ENCODE assay signal across 9 cellular contexts in the genomic region with DNA sequence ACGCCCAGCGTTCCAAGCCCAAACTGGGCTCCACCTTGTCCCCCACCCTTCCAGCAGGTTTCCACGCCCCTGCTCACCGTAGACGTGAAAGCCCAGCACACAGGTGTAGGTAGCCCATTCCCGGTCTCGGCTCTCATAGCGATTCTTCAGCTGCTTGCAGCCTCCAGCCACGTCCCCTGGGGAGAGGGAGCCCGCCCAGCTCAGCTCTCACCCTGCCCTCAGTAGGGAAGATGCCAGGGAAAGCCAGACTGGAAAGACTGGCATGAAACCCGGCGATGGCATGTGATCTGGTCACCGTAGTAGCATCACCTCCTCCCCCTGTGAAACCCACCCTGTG. TPM values are rescaled to one million over a fixed set of nuclear protein-coding genes. Genes with fewer than 3 reads are reported as not detected.
DNase-seq lines count a peak whose midpoint lies in the region; ATAC-seq lines count a peak whose summit lies in the region.
"Had no signal": no experiment of that assay in that cellular context is flagged by ENCODE, and none has a peak within 500 bp of the region (broad histone marks: within the 10 kb centered on the region; RNA-seq: fewer than 3 reads in every experiment).

No MANE protein-coding gene starts in this region.

- peaks cover 27% of the 10 kb centered on the region for H3K4me1 ChIP-seq in iPS-18a (ENCODE audit: control insufficient read depth, low read depth, low read length)

- no peaks in the 10 kb centered on the region for H3K9me3 ChIP-seq in iPS-18a (ENCODE audit: control insufficient read depth, low read depth, low read length)

- DNase-seq in NCI-H146 (lab: John Stamatoyannopoulos, UW) (peak; percentile 60), NCI-H146 treated with DMSO at 0.1 percent for 48 hours (lab: John Stamatoyannopoulos, UW; ENCODE audit: unreplicated experiment) (no peak), iPS-NIHi7 (ENCODE audit: extremely low spot score) (no peak), foreskin melanocyte (no peak)
- no peak for DNase-seq in activated naive CD8-positive, alpha-beta T cell treated with anti-CD3 and anti-CD28 coated beads for 36 hours
- DNase-seq: stimulated activated naive CD8-positive, alpha-beta T cell treated with anti-CD3 and anti-CD28 coated beads, Interleukin-15, amount 100 ng/mL, for 72 hours had no signal

- peak overlapping the region; percentile 6 for H3K27ac Mint-ChIP-seq in activated naive CD8-positive, alpha-beta T cell treated with anti-CD3 and anti-CD28 coated beads for 36 hours
- H3K27ac Mint-ChIP-seq in stimulated activated memory B cell treated with anti-CD40 and anti-IgM and Interleukin-4, amounts not matched to agents 10 μg/mL and 1 μg/mL and 100 μg/mL, for 72 hours: peak overlapping the region; percentile 6

- peaks cover 45% of the 10 kb centered on the region for H3K4me1 Mint-ChIP-seq in activated naive CD8-positive, alpha-beta T cell treated with anti-CD3 and anti-CD28 coated beads for 36 hours
- peaks cover 62% of the 10 kb centered on the region for H3K4me1 Mint-ChIP-seq in stimulated activated memory B cell treated with anti-CD40 and anti-IgM and Interleukin-4, amounts not matched to agents 10 μg/mL and 1 μg/mL and 100 μg/mL, for 72 hours

- H3K36me3 Mint-ChIP-seq in activated naive CD8-positive, alpha-beta T cell treated with anti-CD3 and anti-CD28 coated beads for 36 hours: peaks cover 58% of the 10 kb centered on the region
- peaks cover 75% of the 10 kb centered on the region for H3K36me3 Mint-ChIP-seq in stimulated activated memory B cell treated with anti-CD40 and anti-IgM and Interleukin-4, amounts not matched to agents 10 μg/mL and 1 μg/mL and 100 μg/mL, for 72 hours

- H3K4me3 Mint-ChIP-seq in activated naive CD8-positive, alpha-beta T cell treated with anti-CD3 and anti-CD28 coated beads for 36 hours: no peak overlapping the region
- peak overlapping the region; percentile 30 for H3K4me3 Mint-ChIP-seq in stimulated activated memory B cell treated with anti-CD40 and anti-IgM and Interleukin-4, amounts not matched to agents 10 μg/mL and 1 μg/mL and 100 μg/mL, for 72 hours

- H3K36me3 ChIP-seq in iPS-18a (ENCODE audit: control insufficient read depth, low read depth, low read length): peaks cover 13% of the 10 kb centered on the region

- peak overlapping the region; percentile 83 for H3K9ac ChIP-seq in iPS-18a (ENCODE audit: low read length)

- H3K4me3 ChIP-seq in iPS-18a (ENCODE audit: low read length): peak overlapping the region; percentile 92

- H3K9me3 Mint-ChIP-seq in activated naive CD8-positive, alpha-beta T cell treated with anti-CD3 and anti-CD28 coated beads for 36 hours: peaks cover 1% of the 10 kb centered on the region
- H3K9me3 Mint-ChIP-seq in stimulated activated memory B cell treated with anti-CD40 and anti-IgM and Interleukin-4, amounts not matched to agents 10 μg/mL and 1 μg/mL and 100 μg/mL, for 72 hours: peaks cover 3% of the 10 kb centered on the region
- H3K9me3 Mint-ChIP-seq: stimulated activated naive CD8-positive, alpha-beta T cell treated with anti-CD3 and anti-CD28 coated beads, Interleukin-15, amount 100 ng/mL, for 72 hours had no signal

- no peak overlapping the region for H3K27ac ChIP-seq in iPS-18a (ENCODE audit: low read length)

- no peak for ATAC-seq in stimulated activated memory B cell treated with anti-CD40 and anti-IgM and Interleukin-4, amounts not matched to agents 10 μg/mL and 1 μg/mL and 100 μg/mL, for 72 hours
- ATAC-seq in GM21619 (IDR thresholded peaks at IDR 0.05; ENCODE audit: unreplicated experiment): no peak
- ATAC-seq: stimulated activated naive CD8-positive, alpha-beta T cell treated with anti-CD3 and anti-CD28 coated beads, Interleukin-15, amount 100 ng/mL, for 72 hours had no signal

- no peaks in the 10 kb centered on the region for H3K27me3 Mint-ChIP-seq in activated naive CD8-positive, alpha-beta T cell treated with anti-CD3 and anti-CD28 coated beads for 36 hours
- no peaks in the 10 kb centered on the region for H3K27me3 Mint-ChIP-seq in stimulated activated memory B cell treated with anti-CD40 and anti-IgM and Interleukin-4, amounts not matched to agents 10 μg/mL and 1 μg/mL and 100 μg/mL, for 72 hours
- H3K27me3 Mint-ChIP-seq: stimulated activated naive CD8-positive, alpha-beta T cell treated with anti-CD3 and anti-CD28 coated beads, Interleukin-15, amount 100 ng/mL, for 72 hours had no signal

- peaks cover 16% of the 10 kb centered on the region for H3K27me3 ChIP-seq in iPS-18a (ENCODE audit: control insufficient read depth, insufficient read depth, low read length)

RNA-seq across cellular contexts. Expression of gene MTA2, which starts 1.4 kb away (rescaled TPM):
- total RNA-seq in activated naive CD8-positive, alpha-beta T cell treated with anti-CD3 and anti-CD28 coated beads for 36 hours: 100 to 1,000 TPM; 196 to 200 TPM

RNA-seq across cellular contexts. Expression of gene EML3, which starts 9.5 kb away (rescaled TPM):
- total RNA-seq in activated naive CD8-positive, alpha-beta T cell treated with anti-CD3 and anti-CD28 coated beads for 36 hours: 100 to 1,000 TPM; 112 to 121 TPM

RNA-seq across cellular contexts. Expression of gene ROM1, which starts 10.0 kb away (rescaled TPM):
- total RNA-seq in activated naive CD8-positive, alpha-beta T cell treated with anti-CD3 and anti-CD28 coated beads for 36 hours: 1 to 10 TPM; 2.0 to 2.8 TPM

RNA-seq across cellular contexts. Expression of gene TUT1, which starts 11.7 kb away (rescaled TPM):
- 10 to 100 TPM; 29.1 to 32.2 TPM for total RNA-seq in activated naive CD8-positive, alpha-beta T cell treated with anti-CD3 and anti-CD28 coated beads for 36 hours

RNA-seq across cellular contexts. Expression of gene B3GAT3, which starts 18.7 kb away (rescaled TPM):
- total RNA-seq in activated naive CD8-positive, alpha-beta T cell treated with anti-CD3 and anti-CD28 coated beads for 36 hours: 10 to 100 TPM; 63.0 to 68.7 TPM
